25 cellular contexts compared by ENCODE assay signal in genomic region chr10:97006364-97006763, GRCh38.
DNase-seq lines count a peak whose midpoint lies in the region; ATAC-seq, FAIRE-seq and TF ChIP-seq lines count a peak whose summit lies in the region.
"Had no signal": no experiment of that assay in that cellular context is flagged by ENCODE, and none has a peak within 500 bp of the region (broad histone marks: within the 10 kb centered on the region; RNA-seq: fewer than 3 reads in every experiment).

No MANE protein-coding gene starts in this region.

- intact Hi-C loops in kidney (cut with DNase I): no loop called here

- no peak for FAIRE-seq in kidney (lab: Jason Lieb, UNC)
- FAIRE-seq: A549, D721Med, GM12891, GM18507, H1 had no signal

- H3K4me3 ChIP-seq in coronary artery: no peak overlapping the region
- H3K4me3 ChIP-seq in kidney (ENCODE audit: low read length in 2 of 2): no peak overlapping the region
- H3K4me3 ChIP-seq: A549; BLaER1 treated with 17β-estradiol and CSF1 and Interleukin-3, amounts not matched to agents 10 nM and 100 nM; GM23248 had no signal

- ATAC-seq in GM18520 (IDR thresholded peaks at IDR 0.05; ENCODE audit: unreplicated experiment): no peak
- no peak for ATAC-seq in HG03565 (IDR thresholded peaks at IDR 0.05; ENCODE audit: unreplicated experiment)
- ATAC-seq: A549, HCT116 had no signal

- H3K36me3 ChIP-seq in kidney (ENCODE audit: control insufficient read depth in 1 of 2, insufficient read depth in 2 of 2, low read length in 2 of 2): no peaks in the 10 kb centered on the region
- H3K36me3 ChIP-seq: BE2C; BLaER1 treated with 17β-estradiol and CSF1 and Interleukin-3, amounts not matched to agents 10 nM and 100 nM had no signal

- H3K4me1 ChIP-seq in kidney (ENCODE audit: control insufficient read depth in 1 of 2, insufficient read depth in 1 of 2, low read depth in 1 of 2, low read length in 2 of 2): no peaks in the 10 kb centered on the region
- H3K4me1 ChIP-seq: BE2C had no signal

- no peak overlapping the region for H3K9ac ChIP-seq in kidney (ENCODE audit: low read length in 2 of 2)
- H3K9ac ChIP-seq: BLaER1 treated with 17β-estradiol and CSF1 and Interleukin-3, amounts not matched to agents 10 nM and 100 nM; GM23248 had no signal

- H3K9me3 ChIP-seq in kidney (ENCODE audit: control insufficient read depth in 1 of 2, low read length in 2 of 2): peaks cover 0 to 5% of the 10 kb centered on the region in 2 donors
- H3K9me3 ChIP-seq: BE2C had no signal

- H3K27ac ChIP-seq in coronary artery: no peak overlapping the region
- H3K27ac ChIP-seq in kidney (ENCODE audit: low read depth in 2 of 2, low read length in 2 of 2): no peak overlapping the region
- H3K27ac ChIP-seq: A549; BLaER1 treated with 17β-estradiol and CSF1 and Interleukin-3, amounts not matched to agents 10 nM and 100 nM; GM23248 had no signal

- DNase-seq in activated CD8-positive, alpha-beta memory T cell treated with anti-CD3 and anti-CD28 coated beads, Interleukin-2, amount 50 U/mL, for 48 hours: peak; percentile 39
- DNase-seq in activated CD8-positive, alpha-beta memory T cell treated with anti-CD3 and anti-CD28 coated beads, Interleukin-2, amount 50 U/mL, for 4 hours: no peak
- DNase-seq in coronary artery (ENCODE audit: low spot score) (peak; percentile 9), kidney (peak; percentile 58), foreskin melanocyte (no peak)
- DNase-seq: 8988T; ACHN; AML-193; BE2C; CD4-positive, alpha-beta T cell; CD8-positive, alpha-beta memory T cell; DMS53; DMS79 treated with DMSO at 0.1 percent for 48 hours; GF-D8; GM23248; H7 had no signal

- TF ChIP-seq CTCF in coronary artery (IDR thresholded peaks at IDR 0.05): no peak
- no peak for TF ChIP-seq CTCF in kidney (IDR thresholded peaks at IDR 0.05; ENCODE audit: borderline replicate concordance, extremely low read depth, insufficient read depth)

Comparison
In these comparisons a context has a peak if more than half of its experiments do, and no peak if none do; other contexts are left out.
1. DNase-seq: peak in activated CD8-positive, alpha-beta memory T cell treated with anti-CD3 and anti-CD28 coated beads, Interleukin-2, amount 50 U/mL, for 48 hours (single experiment), coronary artery (single experiment) and kidney (single experiment); none in activated CD8-positive, alpha-beta memory T cell treated with anti-CD3 and anti-CD28 coated beads, Interleukin-2, amount 50 U/mL, for 4 hours (single experiment) and foreskin melanocyte (single experiment).